In genomic region chr6:122360809-122361208, GRCh38 we compare ENCODE assay signal across 28 cellular contexts.
"Had no signal": no experiment of that assay in that cellular context is flagged by ENCODE, and none has a peak within 500 bp of the region (broad histone marks: within the 10 kb centered on the region; RNA-seq: fewer than 3 reads in every experiment).

No MANE protein-coding gene starts in this region.

- H3K4me3 ChIP-seq: stomach, suprapubic skin, testis, thoracic aorta, thyroid gland, tibial artery, tibial nerve, transverse colon, upper lobe of left lung, upper lobe of right lung, uterus, vagina had no signal

- H3K27ac ChIP-seq: stomach, suprapubic skin, testis, thoracic aorta, thyroid gland, tibial artery, tibial nerve, transverse colon, upper lobe of left lung, upper lobe of right lung, uterus, vagina had no signal

- H3K27me3 Mint-ChIP-seq: type B pancreatic cell had no signal

- H3K4me3 Mint-ChIP-seq: stimulated activated effector memory CD8-positive, alpha-beta T cell treated with anti-CD3 and anti-CD28 coated beads, Interleukin-12 subunit alpha, Interleukin-12 subunit beta, amount 100 ng/mL, for 72 hours; stimulated activated memory B cell treated with anti-CD40 and anti-IgM and Interleukin-4, amounts not matched to agents 10 μg/mL and 1 μg/mL and 100 μg/mL, for 72 hours; stimulated activated naive B cell treated with anti-CD40 and anti-IgM and Interleukin-4, amounts not matched to agents 10 μg/mL and 1 μg/mL and 100 μg/mL, for 72 hours; stimulated activated naive CD8-positive, alpha-beta T cell treated with anti-CD3 and anti-CD28 coated beads, Interleukin-15, amount 100 ng/mL, for 72 hours; stimulated activated naive CD8-positive, alpha-beta T cell treated with anti-CD3 and anti-CD28 coated beads, Interleukin-15, Interleukin-2, amounts not matched to agents 100 ng/mL and 50 ng/mL, for 24 hours; type B pancreatic cell had no signal

- DNase-seq: stimulated activated CD4-positive, alpha-beta T cell treated with anti-CD3 and anti-CD28 coated beads, Interleukin-2, amount 100 ng/mL, for 48 hours; stimulated activated CD4-positive, alpha-beta T cell treated with anti-CD3 and anti-CD28 coated beads, Interleukin-4, amount 100 ng/mL, for 1 hour; stimulated activated CD4-positive, alpha-beta T cell treated with anti-CD3 and anti-CD28 coated beads, Interleukin-4, amount 100 ng/mL, for 24 hours; stimulated activated CD4-positive, alpha-beta T cell treated with anti-CD3 and anti-CD28 coated beads, Interleukin-4, amount 100 ng/mL, for 4 hours; stimulated activated CD8-positive, alpha-beta memory T cell treated with anti-CD3 and anti-CD28 coated beads, Interleukin-4, amount 100 ng/mL, for 48 hours; stimulated activated naive B cell treated with anti-CD40 and anti-IgM and Interleukin-4, amounts not matched to agents 10 μg/mL and 1 μg/mL and 100 μg/mL, for 72 hours; stimulated activated naive CD4-positive, alpha-beta T cell; stimulated activated naive CD4-positive, alpha-beta T cell treated with Interleukin-2 at 50 U/mL for 16 hours; stimulated activated naive CD8-positive, alpha-beta T cell treated with anti-CD3 and anti-CD28 coated beads, Interleukin-15, amount 100 ng/mL, for 72 hours; stimulated activated naive CD8-positive, alpha-beta T cell treated with anti-CD3 and anti-CD28 coated beads, Interleukin-15, Interleukin-2, amounts not matched to agents 100 U/mL and 50 U/mL, for 24 hours; stomach; substantia nigra; testis; thyroid gland; tibial artery; transverse colon; trophoblast cell; upper lobe of right lung; uterus had no signal

- H3K27me3 ChIP-seq: stomach, suprapubic skin, testis, thyroid gland, tibial artery, tibial nerve, transverse colon, upper lobe of left lung, upper lobe of right lung, uterus, vagina had no signal

- H3K36me3 Mint-ChIP-seq: stimulated activated effector memory CD8-positive, alpha-beta T cell treated with anti-CD3 and anti-CD28 coated beads, Interleukin-12 subunit alpha, Interleukin-12 subunit beta, amount 100 ng/mL, for 72 hours; stimulated activated memory B cell treated with anti-CD40 and anti-IgM and Interleukin-4, amounts not matched to agents 10 μg/mL and 1 μg/mL and 100 μg/mL, for 72 hours; stimulated activated naive B cell treated with anti-CD40 and anti-IgM and Interleukin-4, amounts not matched to agents 10 μg/mL and 1 μg/mL and 100 μg/mL, for 72 hours; type B pancreatic cell had no signal

- H3K4me1 ChIP-seq: stomach, suprapubic skin, testis, thyroid gland, tibial artery, tibial nerve, transverse colon, upper lobe of left lung, upper lobe of right lung, uterus, vagina had no signal

- H3K9me3 ChIP-seq: stomach, suprapubic skin, testis, thoracic aorta, thyroid gland, tibial artery, tibial nerve, transverse colon, upper lobe of left lung, upper lobe of right lung, uterus, vagina had no signal

- H3K9me3 Mint-ChIP-seq: stimulated activated effector memory CD8-positive, alpha-beta T cell treated with anti-CD3 and anti-CD28 coated beads, Interleukin-12 subunit alpha, Interleukin-12 subunit beta, amount 100 ng/mL, for 72 hours; stimulated activated memory B cell treated with anti-CD40 and anti-IgM and Interleukin-4, amounts not matched to agents 10 μg/mL and 1 μg/mL and 100 μg/mL, for 72 hours; stimulated activated naive B cell treated with anti-CD40 and anti-IgM and Interleukin-4, amounts not matched to agents 10 μg/mL and 1 μg/mL and 100 μg/mL, for 72 hours; stimulated activated naive CD8-positive, alpha-beta T cell treated with anti-CD3 and anti-CD28 coated beads, Interleukin-15, amount 100 ng/mL, for 72 hours; stimulated activated naive CD8-positive, alpha-beta T cell treated with anti-CD3 and anti-CD28 coated beads, Interleukin-15, Interleukin-2, amounts not matched to agents 100 ng/mL and 50 ng/mL, for 24 hours; type B pancreatic cell had no signal

- H3K27ac Mint-ChIP-seq: stimulated activated effector memory CD8-positive, alpha-beta T cell treated with anti-CD3 and anti-CD28 coated beads, Interleukin-12 subunit alpha, Interleukin-12 subunit beta, amount 100 ng/mL, for 72 hours; stimulated activated memory B cell treated with anti-CD40 and anti-IgM and Interleukin-4, amounts not matched to agents 10 μg/mL and 1 μg/mL and 100 μg/mL, for 72 hours; stimulated activated naive B cell treated with anti-CD40 and anti-IgM and Interleukin-4, amounts not matched to agents 10 μg/mL and 1 μg/mL and 100 μg/mL, for 72 hours; stimulated activated naive CD8-positive, alpha-beta T cell treated with anti-CD3 and anti-CD28 coated beads, Interleukin-15, amount 100 ng/mL, for 72 hours; stimulated activated naive CD8-positive, alpha-beta T cell treated with anti-CD3 and anti-CD28 coated beads, Interleukin-15, Interleukin-2, amounts not matched to agents 100 ng/mL and 50 ng/mL, for 24 hours; type B pancreatic cell had no signal

- ATAC-seq: stimulated activated memory B cell treated with anti-CD40 and anti-IgM and Interleukin-4, amounts not matched to agents 10 μg/mL and 1 μg/mL and 100 μg/mL, for 72 hours; stimulated activated naive B cell treated with anti-CD40 and anti-IgM and Interleukin-4, amounts not matched to agents 10 μg/mL and 1 μg/mL and 100 μg/mL, for 72 hours; stimulated activated naive CD8-positive, alpha-beta T cell treated with anti-CD3 and anti-CD28 coated beads, Interleukin-15, amount 100 ng/mL, for 72 hours; stimulated activated naive CD8-positive, alpha-beta T cell treated with anti-CD3 and anti-CD28 coated beads, Interleukin-15, Interleukin-2, amounts not matched to agents 100 U/mL and 50 U/mL, for 24 hours; upper lobe of right lung had no signal

- H3K36me3 ChIP-seq: stomach, suprapubic skin, thoracic aorta, thyroid gland, tibial artery, tibial nerve, transverse colon, upper lobe of left lung, upper lobe of right lung, uterus, vagina had no signal

- H3K4me1 Mint-ChIP-seq: stimulated activated effector memory CD8-positive, alpha-beta T cell treated with anti-CD3 and anti-CD28 coated beads, Interleukin-12 subunit alpha, Interleukin-12 subunit beta, amount 100 ng/mL, for 72 hours; stimulated activated memory B cell treated with anti-CD40 and anti-IgM and Interleukin-4, amounts not matched to agents 10 μg/mL and 1 μg/mL and 100 μg/mL, for 72 hours; stimulated activated naive B cell treated with anti-CD40 and anti-IgM and Interleukin-4, amounts not matched to agents 10 μg/mL and 1 μg/mL and 100 μg/mL, for 72 hours had no signal
